8 cellular contexts compared by ENCODE assay signal in genomic region chr14:103522028-103522581, GRCh38. TPM values are rescaled to one million over a fixed set of nuclear protein-coding genes. Genes with fewer than 3 reads are reported as not detected.
A peak's percentile ranks its signal among the peaks of the same experiment; 100 is the strongest.
DNase-seq lines count a peak whose midpoint lies in the region; ATAC-seq, FAIRE-seq and TF ChIP-seq lines count a peak whose summit lies in the region.

No MANE protein-coding gene starts in this region.

- peak overlapping the region; percentile 59 for H3K4me3 ChIP-seq in effector memory CD4-positive, alpha-beta T cell (ENCODE audit: insufficient read depth, low read depth, low read length, poor library complexity, severe bottlenecking)

- no peak for FAIRE-seq in GM12891 (lab: Jason Lieb, UNC)

- H3K9ac ChIP-seq in ES-I3 (ENCODE audit: low read depth, low read length): peak overlapping the region; percentile 76

- H3K27me3 ChIP-seq in effector memory CD4-positive, alpha-beta T cell (replicated peaks; ENCODE audit: control insufficient read depth, insufficient read depth, low read length, poor library complexity, severe bottlenecking): peaks cover 3% of the 10 kb centered on the region

- H3K27ac ChIP-seq in effector memory CD4-positive, alpha-beta T cell (ENCODE audit: insufficient read depth, low read length, poor library complexity, severe bottlenecking): no peak overlapping the region

- DNase-seq in NCI-H748 treated with DMSO at 0.1 percent for 48 hours (lab: John Stamatoyannopoulos, UW) (peak; percentile 51), myocyte (ENCODE audit: low read depth) (peak; percentile 44), GM12891 (ENCODE audit: insufficient read length, low spot score) (no peak)
- no peak for DNase-seq in effector memory CD4-positive, alpha-beta T cell

- TF ChIP-seq POLR2A in GM12891 (IDR thresholded peaks at IDR 0.05; ENCODE audit: low read depth, low read length): no peak

- peaks cover 5% of the 10 kb centered on the region; the same call in 1 of the 2 replicates for H3K4me1 ChIP-seq in ES-I3 (ENCODE audit: insufficient read depth, low read length)
- H3K4me1 ChIP-seq in effector memory CD4-positive, alpha-beta T cell (ENCODE audit: control insufficient read depth, insufficient read depth, low read length, poor library complexity, severe bottlenecking): peaks cover 23% of the 10 kb centered on the region

- ATAC-seq in GM19328 (IDR thresholded peaks at IDR 0.05; ENCODE audit: unreplicated experiment) (no peak), GM21528 (IDR thresholded peaks at IDR 0.05; ENCODE audit: low FRiP score, unreplicated experiment) (no peak), GM21423 (IDR thresholded peaks at IDR 0.05; ENCODE audit: unreplicated experiment) (no peak)

- H3K9me3 ChIP-seq in ES-I3 (ENCODE audit: control insufficient read depth, insufficient read depth, low read length): no peaks in the 10 kb centered on the region
- no peaks in the 10 kb centered on the region for H3K9me3 ChIP-seq in effector memory CD4-positive, alpha-beta T cell (ENCODE audit: control insufficient read depth, low read length)

- H3K36me3 ChIP-seq in ES-I3 (ENCODE audit: insufficient read depth, low read length): no peaks in the 10 kb centered on the region
- H3K36me3 ChIP-seq in effector memory CD4-positive, alpha-beta T cell (ENCODE audit: control insufficient read depth, insufficient read depth, low read length): no peaks in the 10 kb centered on the region

TF ChIP-seq in GM12891, 5 proteins besides CTCF, POLR2A, EP300 and RAD21:
- no peak for TF ChIP-seq POLR2AphosphoS5 (IDR thresholded peaks at IDR 0.05; ENCODE audit: low read depth, low read length)
- TF ChIP-seq PAX5 (IDR thresholded peaks at IDR 0.05; ENCODE audit: insufficient read depth, low read length, severe bottlenecking): no peak
- no peak for TF ChIP-seq POU2F2 (IDR thresholded peaks at IDR 0.05; ENCODE audit: low read depth, low read length)
- no peak for TF ChIP-seq SPI1 (IDR thresholded peaks at IDR 0.05; ENCODE audit: low read depth, low read length)
- no peak for TF ChIP-seq TAF1 (IDR thresholded peaks at IDR 0.05; ENCODE audit: low read depth, low read length)

RNA-seq across cellular contexts. Expression of gene CKB, which starts 0.5 kb away (rescaled TPM):
- 1,659 and 1,729 TPM in 2 replicates for total RNA-seq in myocyte
- polyA plus RNA-seq in myocyte (2012): 486 TPM
- polyA plus RNA-seq in GM12891 (2012; ENCODE audit: low read depth, missing spikeins): 44.2 TPM

RNA-seq across cellular contexts. Expression of gene TRMT61A, which starts 6.9 kb away (rescaled TPM):
- total RNA-seq in myocyte: 14.4 and 18.5 TPM in 2 replicates
- 14.1 TPM for polyA plus RNA-seq in myocyte (2012)
- 5.1 TPM for polyA plus RNA-seq in GM12891 (2012; ENCODE audit: low read depth, missing spikeins)

RNA-seq across cellular contexts. Expression of gene BAG5, which starts 40.4 kb away (rescaled TPM):
- total RNA-seq in myocyte: 31.1 and 31.2 TPM in 2 replicates
- 14.9 TPM for polyA plus RNA-seq in myocyte (2012)
- polyA plus RNA-seq in GM12891 (2012; ENCODE audit: low read depth, missing spikeins): 9.3 TPM

RNA-seq across cellular contexts. Expression of gene COA8, which starts 40.7 kb away (rescaled TPM):
- 66.5 and 69.4 TPM in 2 replicates for total RNA-seq in myocyte
- 57.4 TPM for polyA plus RNA-seq in myocyte (2012)
- polyA plus RNA-seq in GM12891 (2012; ENCODE audit: low read depth, missing spikeins): 50.7 TPM

Comparison
In these comparisons a context has a peak if more than half of its experiments do, and no peak if none do; other contexts are left out.
1. DNase-seq: peak in NCI-H748 treated with DMSO at 0.1 percent for 48 hours (single experiment) and myocyte (single experiment); none in effector memory CD4-positive, alpha-beta T cell (0 of 3) and GM12891 (single experiment).